In the genomic region with DNA sequence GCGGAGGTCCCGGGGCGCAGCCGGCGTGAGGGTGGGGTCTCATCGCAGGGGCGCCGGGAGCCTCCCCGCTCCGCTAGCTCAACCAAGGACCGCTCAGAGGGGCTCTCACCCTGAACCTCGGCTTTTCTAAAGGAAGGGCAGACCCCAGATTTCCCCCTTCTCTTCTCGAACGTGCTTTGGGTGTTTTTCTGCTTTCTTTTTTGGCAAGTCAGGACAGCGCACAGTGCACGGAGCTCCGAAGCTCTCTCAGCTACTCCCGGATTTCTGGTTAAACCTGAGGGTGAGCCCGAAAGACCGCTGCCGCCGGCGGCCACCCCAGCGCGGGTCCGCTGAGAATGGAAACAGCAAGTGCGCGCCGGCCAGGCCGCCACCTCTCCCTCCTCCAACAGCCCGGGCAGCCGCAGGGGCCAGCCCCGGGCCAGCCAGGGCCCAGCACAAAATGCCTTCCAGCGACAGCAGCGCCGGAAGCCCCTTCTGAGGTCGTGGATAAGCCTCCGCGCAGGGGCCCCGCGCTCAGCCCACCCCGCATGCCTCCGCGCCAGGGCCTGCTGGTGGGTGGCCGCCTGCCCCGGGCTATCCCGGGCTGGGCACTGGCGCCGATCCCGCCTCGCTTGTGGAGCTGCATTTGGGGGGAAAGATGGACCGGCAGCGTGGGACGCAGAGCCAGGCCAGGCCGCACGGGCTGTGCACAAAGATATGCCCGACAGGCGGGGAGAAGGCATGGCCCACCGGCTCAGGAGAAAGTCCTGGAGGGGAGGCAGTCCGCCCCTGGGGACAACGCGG, we compare ENCODE assay signal across 8 cellular contexts. TPM values are rescaled to one million over a fixed set of nuclear protein-coding genes. Genes with fewer than 3 reads are reported as not detected.
DNase-seq lines count a peak whose midpoint lies in the region; ATAC-seq and TF ChIP-seq lines count a peak whose summit lies in the region.

No MANE protein-coding gene starts in this region.

- no peaks in the 10 kb centered on the region for H3F3A ChIP-seq in MM.1S (ENCODE audit: insufficient read depth, low read length)

- no peak for TF ChIP-seq POLR2A in transverse colon (IDR thresholded peaks at IDR 0.05)

- peaks cover 0 to 12% (median 4%) of the 10 kb centered on the region in 4 donors for H3K36me3 ChIP-seq in transverse colon
- H3K36me3 ChIP-seq in MM.1S (replicated peaks; ENCODE audit: insufficient read depth, low read length), result no peaks in the 10 kb centered on the region; the same call in 1 of the 2 replicates

- no peak overlapping the region for H3K9ac ChIP-seq in MM.1S (ENCODE audit: low read length)

- H3K4me3 ChIP-seq in dorsolateral prefrontal cortex (peak overlapping the region; percentile 34 to 77 (median 67)), transverse colon (peak overlapping the region; percentile 28 to 58 (median 37)), MM.1S (ENCODE audit: low read length) (no peak overlapping the region)

- no peaks in the 10 kb centered on the region for H3K79me2 ChIP-seq in MM.1S (ENCODE audit: low read length)

- H3K27me3 ChIP-seq in dorsolateral prefrontal cortex, result peaks cover 0 to 7% (median 0%) of the 10 kb centered on the region in 45 donors
- H3K27me3 ChIP-seq in transverse colon, result peaks cover 20% of the 10 kb centered on the region
- H3K27me3 ChIP-seq in MM.1S (replicated peaks; ENCODE audit: insufficient read depth, low read length), result no peaks in the 10 kb centered on the region

- WGBS in transverse colon (ENCODE audit: low coverage in 1 of 2), 2 donors, result 8% methylated on average over 33 of the region's 62 CpGs; no CpG with 5 or more reads in 1 of the 2 donors

- no peak overlapping the region for H2AFZ ChIP-seq in MM.1S (ENCODE audit: low read length)

- no peak for ATAC-seq in HG03280 (IDR thresholded peaks at IDR 0.05; ENCODE audit: unreplicated experiment)
- ATAC-seq in GM19455 (IDR thresholded peaks at IDR 0.05; ENCODE audit: unreplicated experiment), result no peak

- H3K9me3 ChIP-seq in transverse colon, result no peaks in the 10 kb centered on the region
- no peaks in the 10 kb centered on the region for H3K9me3 ChIP-seq in MM.1S (replicated peaks; ENCODE audit: insufficient read depth, low read length)

- peak; percentile 29 for DNase-seq in activated gamma-delta T cell (lab: John Stamatoyannopoulos, UW)
- DNase-seq in activated gamma-delta T cell treated with Interleukin-2 at 50 U/mL for 16 hours, result no peak
- peak in 4 of 10 donors; percentile 34 to 50 (median 44) for DNase-seq in dorsolateral prefrontal cortex
- peak; percentile 38 to 40 for DNase-seq in lung microvascular endothelial cell (ENCODE audit: low read depth in 2 of 2)
- no peak for DNase-seq in transverse colon
- no peak for DNase-seq in MM.1S

- no peaks in the 10 kb centered on the region for H3K9me2 ChIP-seq in MM.1S (replicated peaks; ENCODE audit: insufficient read depth, low read length)

- TF ChIP-seq CTCF in dorsolateral prefrontal cortex (IDR thresholded peaks at IDR 0.05 in 54 of 56, conservative IDR thresholded peaks at IDR 0.05 in 2 of 56; ENCODE audit: low read depth in 1 of 56, partially characterized antibody in 56 of 56), result no peak
- TF ChIP-seq CTCF in transverse colon (IDR thresholded peaks at IDR 0.05), result no peak
- TF ChIP-seq CTCF in MM.1S (IDR thresholded peaks at IDR 0.05; ENCODE audit: low read length), result no peak

- H3K4me2 ChIP-seq in MM.1S (ENCODE audit: low read depth, low read length), result no peak overlapping the region

- H4K20me1 ChIP-seq in MM.1S (ENCODE audit: insufficient read depth, low read length), result no peaks in the 10 kb centered on the region

- no peak for TF ChIP-seq EP300 in transverse colon (IDR thresholded peaks at IDR 0.05; ENCODE audit: low read depth)

- H3K27ac ChIP-seq in dorsolateral prefrontal cortex, result peak overlapping the region in 56 of 59 donors; percentile 19 to 93 (median 79)
- H3K27ac ChIP-seq in transverse colon, result no peak overlapping the region
- no peak overlapping the region for H3K27ac ChIP-seq in MM.1S (ENCODE audit: low read length)

- intact Hi-C loops in dorsolateral prefrontal cortex (cut with DNase I) (no loop called here), transverse colon (cut with DNase I; ENCODE audit: low total_unique reads) (no loop called here)

- H3K4me1 ChIP-seq in transverse colon (peaks cover 0 to 18% (median 12%) of the 10 kb centered on the region in 4 donors), MM.1S (ENCODE audit: low read length) (no peaks in the 10 kb centered on the region)

- in situ Hi-C loops in transverse colon (cut with MboI; ENCODE audit: low pct_ligation_motif_present in 1 of 4, low pct_unique_long_range_greater_than_20kb in 1 of 4, low sequenced_read_pairs in 3 of 4), result no loop called here

RNA-seq across cellular contexts. Expression of a gene that starts 8.2 kb away (rescaled TPM):
- total RNA-seq in dorsolateral prefrontal cortex (10 to 100 TPM in 1 of 120 experiments, 1 to 10 TPM in 119; 2.0 to 12.0 (median 6.1) TPM), lung microvascular endothelial cell (not detected in 2 replicates), transverse colon (1 to 10 TPM in 2 of 4 donors, not detected in 2; 1.4 to 1.9 TPM)

Comparison
In these comparisons a context has a peak if more than half of its experiments do, and no peak if none do; other contexts are left out.
1. DNase-seq: peak in activated gamma-delta T cell (single experiment) and lung microvascular endothelial cell (2 of 2); none in activated gamma-delta T cell treated with Interleukin-2 at 50 U/mL for 16 hours (single experiment), transverse colon (single experiment) and MM.1S (single experiment).
2. H3K27ac ChIP-seq: peak in dorsolateral prefrontal cortex (56 of 59); none in transverse colon (0 of 4) and MM.1S (single experiment).